In the genomic region with DNA sequence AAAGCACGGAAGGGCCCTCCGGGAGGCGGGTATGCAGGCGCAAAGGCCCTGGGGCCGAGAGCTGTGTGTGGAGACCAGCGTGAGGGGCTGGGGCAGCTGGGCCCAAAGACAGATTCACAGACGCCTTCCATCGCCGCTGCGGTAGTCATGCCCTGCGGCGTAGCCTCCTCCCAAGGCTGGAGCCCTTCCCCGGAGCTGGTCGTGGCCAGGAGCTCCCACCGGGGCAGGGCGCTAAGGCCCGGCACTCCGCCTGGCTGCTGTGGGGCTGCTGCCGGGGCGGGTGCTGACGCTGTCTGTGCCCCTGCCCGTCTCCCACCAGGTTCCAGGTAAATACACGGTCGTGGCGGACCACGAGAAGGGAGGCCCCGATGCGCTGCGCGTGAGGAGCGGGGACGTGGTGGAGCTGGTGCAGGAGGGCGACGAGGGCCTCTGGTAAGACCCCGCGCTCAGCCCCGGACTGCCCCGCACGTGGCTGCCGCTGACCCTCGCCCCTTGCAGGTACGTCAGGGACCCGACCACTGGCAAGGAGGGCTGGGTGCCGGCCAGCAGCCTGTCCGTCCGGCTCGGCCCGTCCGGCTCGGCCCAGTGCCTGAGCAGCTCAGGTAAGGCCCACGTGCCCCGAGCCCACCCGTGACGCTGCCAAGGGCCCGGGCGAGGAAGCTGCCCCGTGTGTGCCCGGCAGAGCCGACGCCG, we compare ENCODE assay signal across 31 cellular contexts. TPM values are rescaled to one million over a fixed set of nuclear protein-coding genes. Genes with fewer than 3 reads are reported as not detected.
"Had no signal": no experiment of that assay in that cellular context is flagged by ENCODE, and none has a peak within 500 bp of the region (broad histone marks: within the 10 kb centered on the region; RNA-seq: fewer than 3 reads in every experiment).

No MANE protein-coding gene starts in this region.

- H3K4me1 Mint-ChIP-seq: activated CD4-positive, alpha-beta T cell treated with anti-CD3 and anti-CD28 coated beads, Interleukin-2, amount 10 ng/mL, durations not matched to agents 24 days and 14 days; activated naive CD4-positive, alpha-beta T cell treated with anti-CD3 and anti-CD28 coated beads, Interleukin-2, amount 10 ng/mL, durations not matched to agents 7 days and 5 days; natural killer cell had no signal

- H3K27ac Mint-ChIP-seq: activated CD4-positive, alpha-beta memory T cell treated with anti-CD3 and anti-CD28 coated beads for 36 hours; activated CD4-positive, alpha-beta T cell treated with anti-CD3 and anti-CD28 coated beads, Interleukin-2, amount 10 ng/mL, durations not matched to agents 24 days and 14 days; activated T-helper 1 cell treated with anti-CD3 and anti-CD28 coated beads, Interleukin-12 subunit alpha, Interleukin-12 subunit beta, Interleukin-2, Interleukin-4 antibody, amounts not matched to agents 30 ng/mL and 10 ng/mL and 1 ng/mL, durations not matched to agents 14 hours and 24 hours and 36 hours; effector memory CD8-positive, alpha-beta T cell; natural killer cell had no signal

- FAIRE-seq: astrocyte, keratinocyte, urothelium cell line had no signal

- H3K36me3 Mint-ChIP-seq: activated CD4-positive, alpha-beta memory T cell treated with anti-CD3 and anti-CD28 coated beads for 36 hours; activated naive CD4-positive, alpha-beta T cell treated with anti-CD3 and anti-CD28 coated beads, Interleukin-2, amount 10 ng/mL, durations not matched to agents 7 days and 5 days; natural killer cell had no signal

- H3K27me3 Mint-ChIP-seq: activated CD4-positive, alpha-beta memory T cell treated with anti-CD3 and anti-CD28 coated beads for 36 hours; activated CD4-positive, alpha-beta T cell treated with anti-CD3 and anti-CD28 coated beads, Interleukin-2, amount 10 ng/mL, durations not matched to agents 24 days and 14 days; activated naive CD4-positive, alpha-beta T cell treated with anti-CD3 and anti-CD28 coated beads, Interleukin-2, amount 10 ng/mL, durations not matched to agents 7 days and 5 days; effector memory CD8-positive, alpha-beta T cell had no signal

- H3K4me2 ChIP-seq: hepatocyte had no signal

- H3K27ac ChIP-seq: brain microvascular endothelial cell, gastrocnemius medialis, hepatocyte, right lobe of liver, stomach, tibial artery had no signal

- H3K79me2 ChIP-seq: hepatocyte had no signal

- H3K4me3 ChIP-seq: gastrocnemius medialis, hepatocyte, lung, right lobe of liver, stomach, tibial artery had no signal

- H3K27me3 ChIP-seq: hepatocyte, right lobe of liver had no signal

- ATAC-seq: effector memory CD8-positive, alpha-beta T cell; gastrocnemius medialis; left lobe of liver; natural killer cell had no signal

- H3K36me3 ChIP-seq: brain microvascular endothelial cell, gastrocnemius medialis, right lobe of liver had no signal

- H3K9me3 Mint-ChIP-seq: activated CD4-positive, alpha-beta memory T cell treated with anti-CD3 and anti-CD28 coated beads for 36 hours; activated CD4-positive, alpha-beta T cell treated with anti-CD3 and anti-CD28 coated beads, Interleukin-2, amount 10 ng/mL, durations not matched to agents 24 days and 14 days; activated naive CD4-positive, alpha-beta T cell treated with anti-CD3 and anti-CD28 coated beads, Interleukin-2, amount 10 ng/mL, durations not matched to agents 7 days and 5 days; activated T-helper 1 cell treated with anti-CD3 and anti-CD28 coated beads, Interleukin-12 subunit alpha, Interleukin-12 subunit beta, Interleukin-2, Interleukin-4 antibody, amounts not matched to agents 30 ng/mL and 10 ng/mL and 1 ng/mL, durations not matched to agents 14 hours and 24 hours and 36 hours; effector memory CD8-positive, alpha-beta T cell; natural killer cell had no signal

- H3K9me3 ChIP-seq: gastrocnemius medialis, right lobe of liver, stomach, tibial artery had no signal

- H3K4me3 Mint-ChIP-seq: activated CD4-positive, alpha-beta memory T cell treated with anti-CD3 and anti-CD28 coated beads for 36 hours; activated CD4-positive, alpha-beta T cell treated with anti-CD3 and anti-CD28 coated beads, Interleukin-2, amount 10 ng/mL, durations not matched to agents 24 days and 14 days; activated naive CD4-positive, alpha-beta T cell treated with anti-CD3 and anti-CD28 coated beads, Interleukin-2, amount 10 ng/mL, durations not matched to agents 7 days and 5 days; activated T-helper 1 cell treated with anti-CD3 and anti-CD28 coated beads, Interleukin-12 subunit alpha, Interleukin-12 subunit beta, Interleukin-2, Interleukin-4 antibody, amounts not matched to agents 30 ng/mL and 10 ng/mL and 1 ng/mL, durations not matched to agents 14 hours and 24 hours and 36 hours; effector memory CD8-positive, alpha-beta T cell; natural killer cell had no signal

- DNase-seq: activated CD4-positive, alpha-beta memory T cell treated with anti-CD3 and anti-CD28 coated beads for 36 hours; activated CD4-positive, alpha-beta T cell treated with anti-CD3 and anti-CD28 coated beads, Interleukin-2, amount 10 ng/mL, durations not matched to agents 24 days and 14 days; activated CD4-positive, CD25-positive, alpha-beta regulatory T cell treated with anti-CD3 and anti-CD28 coated beads, Interleukin-2, amount 50 U/mL, for 72 hours; activated CD8-positive, alpha-beta memory T cell treated with anti-CD3 and anti-CD28 coated beads, Interleukin-2, amount 50 U/mL, for 4 hours; activated effector memory CD4-positive, alpha-beta T cell treated with anti-CD3 and anti-CD28 coated beads, Interleukin-2, amount 50 U/mL, for 16 hours; activated naive CD4-positive, alpha-beta T cell treated with anti-CD3 and anti-CD28 coated beads, Interleukin-2, amount 10 ng/mL, durations not matched to agents 7 days and 5 days; activated T-cell treated with anti-CD3 and anti-CD28 coated beads, Interleukin-2, amount 50 U/mL, for 1 hour; amniotic stem cell; brain microvascular endothelial cell; cortex of kidney; effector memory CD8-positive, alpha-beta T cell; erythroblast; gastrocnemius medialis; mesendoderm; natural killer cell; stimulated activated CD4-positive, alpha-beta T cell treated with anti-CD3 and anti-CD28 coated beads, Interleukin-4, amount 100 ng/mL, for 1 hour; stomach; SW 1271; T-helper 2 cell; tibial artery had no signal

- H3K4me1 ChIP-seq: right lobe of liver, stomach, tibial artery had no signal

- H2AFZ ChIP-seq: hepatocyte had no signal

RNA-seq across cellular contexts. Expression of gene F7, which starts 9.4 kb away (rescaled TPM):
- total RNA-seq: activated CD4-positive, alpha-beta T cell treated with anti-CD3 and anti-CD28 coated beads, Interleukin-2, amount 10 ng/mL, durations not matched to agents 24 days and 14 days; activated T-helper 1 cell treated with anti-CD3 and anti-CD28 coated beads, Interleukin-12 subunit alpha, Interleukin-12 subunit beta, Interleukin-2, Interleukin-4 antibody, amounts not matched to agents 30 ng/mL and 10 ng/mL and 1 ng/mL, durations not matched to agents 14 hours and 24 hours and 36 hours; astrocyte; osteocyte; stomach had no signal
- polyA plus RNA-seq: keratinocyte had no signal

RNA-seq across cellular contexts. Expression of gene F10, which starts 26.4 kb away (rescaled TPM):
- total RNA-seq: activated CD4-positive, alpha-beta memory T cell treated with anti-CD3 and anti-CD28 coated beads for 36 hours; activated CD4-positive, alpha-beta T cell treated with anti-CD3 and anti-CD28 coated beads, Interleukin-2, amount 10 ng/mL, durations not matched to agents 24 days and 14 days; activated CD8-positive, alpha-beta memory T cell treated with anti-CD3 and anti-CD28 coated beads for 36 hours; activated T-helper 1 cell treated with anti-CD3 and anti-CD28 coated beads, Interleukin-12 subunit alpha, Interleukin-12 subunit beta, Interleukin-2, Interleukin-4 antibody, amounts not matched to agents 30 ng/mL and 10 ng/mL and 1 ng/mL, durations not matched to agents 14 hours and 24 hours and 36 hours; mononuclear cell; natural killer cell had no signal
- polyA plus RNA-seq: keratinocyte had no signal
